In genomic region chr19:11496391-11497163, GRCh38 we compare ENCODE assay signal across 8 cellular contexts. TPM values are rescaled to one million over a fixed set of nuclear protein-coding genes. Genes with fewer than 3 reads are reported as not detected.
DNase-seq lines count a peak whose midpoint lies in the region; ATAC-seq, FAIRE-seq and TF ChIP-seq lines count a peak whose summit lies in the region.

No MANE protein-coding gene starts in this region.

- DNase-seq in GM04504 (ENCODE audit: low read depth), result peak; percentile 62
- DNase-seq in NCI-H146 (lab: John Stamatoyannopoulos, UW), result peak; percentile 46
- peak; percentile 19 to 59 (median 38) for DNase-seq in activated CD4-positive, CD25-positive, alpha-beta regulatory T cell (lab: John Stamatoyannopoulos, UW)
- DNase-seq in central memory CD4-positive, alpha-beta T cell, result peak; percentile 33
- DNase-seq in HepG2 (ENCODE audit: low spot score), result peak; percentile 62
- peak; percentile 44 to 61 (median 58) for DNase-seq in stimulated activated CD4-positive, alpha-beta T cell treated with anti-CD3 and anti-CD28 coated beads, TNF-alpha, amount 100 ng/mL, for 48 hours (ENCODE audit: low read depth in 3 of 3)

- H3K9me3 ChIP-seq in HepG2 (ENCODE audit: low read length), result no peaks in the 10 kb centered on the region

- no peak overlapping the region for H3K27ac ChIP-seq in HepG2 (ENCODE audit: extremely low read length, insufficient read depth, low read length)

- no peak overlapping the region for H3K4me3 ChIP-seq in HepG2 (replicated peaks in 1 of 3; ENCODE audit: insufficient read depth in 1 of 3, low read depth in 2 of 3, low read length in 3 of 3)

- H3K9ac ChIP-seq in HepG2 (ENCODE audit: insufficient read depth, low read depth, low read length), result no peak overlapping the region

- H3K27me3 ChIP-seq in HepG2 (ENCODE audit: control insufficient read depth in 1 of 2, insufficient read depth in 2 of 2, low read length in 2 of 2), result no peaks in the 10 kb centered on the region; a peak in 1 of 5 replicates

- TF ChIP-seq EP300 in HepG2 (IDR thresholded peaks at IDR 0.05; ENCODE audit: low read depth in 2 of 2, low read length in 2 of 2) (no peak), HepG2 (CRISPR knock-in tag; IDR thresholded peaks at IDR 0.05; ENCODE audit: borderline replicate concordance) (no peak)

- H3K79me2 ChIP-seq in HepG2 (ENCODE audit: insufficient read depth, low read length), result no peaks in the 10 kb centered on the region

- POLR2A ChIA-PET in HepG2 (lab: Yijun Ruan, JAX), result no interaction called here

- peaks cover 5 to 15% of the 10 kb centered on the region in 2 experiments; a peak in 4 of 5 replicates for H3K36me3 ChIP-seq in HepG2 (replicated peaks in 1 of 2; ENCODE audit: control insufficient read depth in 1 of 2, insufficient read depth in 2 of 2, low read length in 2 of 2)

- TF ChIP-seq CTCF in HepG2 (CRISPR knock-in tag; IDR thresholded peaks at IDR 0.05), result peak; percentile 65

- intact Hi-C loops in HepG2 (cut with micrococcal nuclease; ENCODE audit: unreplicated experiment), result loop anchor here (5.0 kb wide), 1 partner anchor 91 kb away; no protein-coding TSS in a partner anchor

- ATAC-seq in HepG2, result peak; percentile 83
- ATAC-seq in GM19328 (IDR thresholded peaks at IDR 0.05; ENCODE audit: unreplicated experiment), result no peak
- ATAC-seq in HG02884 (IDR thresholded peaks at IDR 0.05; ENCODE audit: unreplicated experiment), result no peak

- H3K4me2 ChIP-seq in HepG2 (ENCODE audit: low read depth, low read length), result no peak overlapping the region

- no peaks in the 10 kb centered on the region for H4K20me1 ChIP-seq in HepG2 (ENCODE audit: insufficient read depth, low read length)

- CTCF ChIA-PET in HepG2 (lab: Yijun Ruan, JAX; ENCODE audit: low intra/inter-chr PET ratio, low total read pairs), result interaction anchor here (0.7 to 1.8 kb wide), 3 partner anchors 91 to 92 kb away, joined by 3 to 4 read pairs (median 3); no protein-coding TSS in a partner anchor

- WGBS in HepG2 (ENCODE audit: low lambda C conversion rate), result 74% methylated on average over 14 of the region's 17 CpGs

- no peak for FAIRE-seq in HepG2 (lab: Jason Lieb, UNC)

- no peak for TF ChIP-seq POLR2A in HepG2 (IDR thresholded peaks at IDR 0.05; ENCODE audit: insufficient read depth in 1 of 2, low read depth in 2 of 2, low read length in 2 of 2)

- H2AFZ ChIP-seq in HepG2 (ENCODE audit: low read length), result no peak overlapping the region

- peaks cover 1% of the 10 kb centered on the region for H3K4me1 ChIP-seq in HepG2 (ENCODE audit: insufficient read depth, low read length)

- 0 out of 2 replicates have a peak, but pooled peaks have one; percentile 30 for TF ChIP-seq RAD21 in HepG2 (CRISPR knock-in tag; IDR thresholded peaks at IDR 0.05)

- in situ Hi-C loops in HepG2 (cut with HindIII; ENCODE audit: extremely low pct_ligation_motif_present, low pct_unique_long_range_greater_than_20kb), result no loop called here

- BruUV-seq in HepG2 (replicated peaks; lab: Mats Ljungman, UMichigan), result no TSS peak

RNA-seq across cellular contexts. Expression of gene ZNF653, which starts 9.1 kb away (rescaled TPM):
- total RNA-seq in HepG2 (2016; rRNA removed; fragmentation: Illumina TruSeq; extraction: Trizol), result 1.2 and 4.7 TPM in 2 replicates
- 1.0 and 1.5 TPM in 2 replicates for total RNA-seq in HepG2 (2016; cell fraction: cytosol; rRNA removed; fragmentation: Illumina TruSeq; extraction: Trizol; ENCODE audit: low read depth)
- 1.2 and 3.2 TPM in 2 replicates for total RNA-seq in HepG2 (2016; cell fraction: insoluble cytoplasmic fraction; rRNA removed; fragmentation: Illumina TruSeq; extraction: Trizol)
- 1.8 and 2.2 TPM in 2 replicates for total RNA-seq in HepG2 (2016; cell fraction: membrane; rRNA removed; fragmentation: Illumina TruSeq; extraction: Trizol)
- total RNA-seq in HepG2 (2016; cell fraction: nucleus; rRNA removed; fragmentation: Illumina TruSeq; extraction: Trizol), result 2.9 and 3.8 TPM in 2 replicates
- polyA plus RNA-seq in HepG2 (2011; rRNA removed), result 6.6 and 7.1 TPM in 2 replicates
- 7.1 and 10.4 TPM in 2 replicates for polyA plus RNA-seq in HepG2 (2011; cell fraction: cytosol; rRNA removed)
- 18.3 and 30.3 TPM in 2 replicates for polyA plus RNA-seq in HepG2 (2011; cell fraction: nucleus; rRNA removed)
- 3.6 and 4.5 TPM in 2 replicates for polyA plus RNA-seq in HepG2 (2012)
- 0.57 and 1.6 TPM in 2 replicates for polyA plus RNA-seq in HepG2 (2016; cell fraction: cytosol; fragmentation: Illumina TruSeq; extraction: Trizol; ENCODE audit: low read depth)
- 1.9 and 2.7 TPM in 2 replicates for polyA plus RNA-seq in HepG2 (2016; cell fraction: insoluble cytoplasmic fraction; fragmentation: Illumina TruSeq; extraction: Trizol; ENCODE audit: low read depth)
- polyA plus RNA-seq in HepG2 (2016; cell fraction: membrane; fragmentation: Illumina TruSeq; extraction: Trizol; ENCODE audit: low read depth), result 1.3 and 1.8 TPM in 2 replicates
- polyA plus RNA-seq in HepG2 (2016; cell fraction: nucleus; fragmentation: Illumina TruSeq; extraction: Trizol; ENCODE audit: insufficient read depth, low read depth), result 5.8 and 5.9 TPM in 2 replicates
- polyA minus RNA-seq in HepG2 (2011; rRNA and poly(A)+ RNA removed; ENCODE audit: low replicate concordance), result 5.9 and 8.5 TPM in 2 replicates
- polyA minus RNA-seq in HepG2 (2011; cell fraction: cytosol; rRNA and poly(A)+ RNA removed), result 2.1 and 3.0 TPM in 2 replicates
- 11.2 and 12.4 TPM in 2 replicates for polyA minus RNA-seq in HepG2 (2011; cell fraction: nucleus; rRNA and poly(A)+ RNA removed)

RNA-seq across cellular contexts. Expression of gene ELAVL3, which starts 15.7 kb away (rescaled TPM):
- not detected in 2 replicates for total RNA-seq in HepG2 (2016; rRNA removed; fragmentation: Illumina TruSeq; extraction: Trizol)
- total RNA-seq in HepG2 (2016; cell fraction: cytosol; rRNA removed; fragmentation: Illumina TruSeq; extraction: Trizol; ENCODE audit: low read depth), result not detected in 2 replicates
- total RNA-seq in HepG2 (2016; cell fraction: insoluble cytoplasmic fraction; rRNA removed; fragmentation: Illumina TruSeq; extraction: Trizol), result not detected in 2 replicates
- total RNA-seq in HepG2 (2016; cell fraction: membrane; rRNA removed; fragmentation: Illumina TruSeq; extraction: Trizol), result not detected in 2 replicates
- total RNA-seq in HepG2 (2016; cell fraction: nucleus; rRNA removed; fragmentation: Illumina TruSeq; extraction: Trizol), result not detected in 2 replicates
- polyA plus RNA-seq in HepG2 (2011; rRNA removed), result 0.03 TPM in 2 replicates
- not detected in 2 replicates for polyA plus RNA-seq in HepG2 (2011; cell fraction: cytosol; rRNA removed)
- 0.12 and 0.16 TPM in 2 replicates for polyA plus RNA-seq in HepG2 (2011; cell fraction: nucleus; rRNA removed)
- polyA plus RNA-seq in HepG2 (2012), result 0.03 TPM in 2 replicates
- 0.02 TPM in 1 of 2 replicates, not detected in the other for polyA plus RNA-seq in HepG2 (2016; cell fraction: cytosol; fragmentation: Illumina TruSeq; extraction: Trizol; ENCODE audit: low read depth)
- polyA plus RNA-seq in HepG2 (2016; cell fraction: insoluble cytoplasmic fraction; fragmentation: Illumina TruSeq; extraction: Trizol; ENCODE audit: low read depth), result not detected in 2 replicates
- polyA plus RNA-seq in HepG2 (2016; cell fraction: membrane; fragmentation: Illumina TruSeq; extraction: Trizol; ENCODE audit: low read depth), result not detected in 2 replicates
- polyA plus RNA-seq in HepG2 (2016; cell fraction: nucleus; fragmentation: Illumina TruSeq; extraction: Trizol; ENCODE audit: insufficient read depth, low read depth), result not detected in 2 replicates
- polyA minus RNA-seq in HepG2 (2011; rRNA and poly(A)+ RNA removed; ENCODE audit: low replicate concordance), result not detected in 2 replicates
- not detected in 2 replicates for polyA minus RNA-seq in HepG2 (2011; cell fraction: cytosol; rRNA and poly(A)+ RNA removed)
- not detected in 2 replicates for polyA minus RNA-seq in HepG2 (2011; cell fraction: nucleus; rRNA and poly(A)+ RNA removed)

RNA-seq across cellular contexts. Expression of gene ECSIT, which starts 32.4 kb away (rescaled TPM):
- total RNA-seq in HepG2 (2016; rRNA removed; fragmentation: Illumina TruSeq; extraction: Trizol), result 32.2 and 36.4 TPM in 2 replicates
- total RNA-seq in HepG2 (2016; cell fraction: cytosol; rRNA removed; fragmentation: Illumina TruSeq; extraction: Trizol; ENCODE audit: low read depth), result 34.9 and 42.8 TPM in 2 replicates
- 29.2 and 39.1 TPM in 2 replicates for total RNA-seq in HepG2 (2016; cell fraction: insoluble cytoplasmic fraction; rRNA removed; fragmentation: Illumina TruSeq; extraction: Trizol)
- 47.6 and 47.9 TPM in 2 replicates for total RNA-seq in HepG2 (2016; cell fraction: membrane; rRNA removed; fragmentation: Illumina TruSeq; extraction: Trizol)
- 18.6 and 23.5 TPM in 2 replicates for total RNA-seq in HepG2 (2016; cell fraction: nucleus; rRNA removed; fragmentation: Illumina TruSeq; extraction: Trizol)
- polyA plus RNA-seq in HepG2 (2011; rRNA removed), result 55.4 and 62.3 TPM in 2 replicates
- polyA plus RNA-seq in HepG2 (2011; cell fraction: cytosol; rRNA removed), result 50.1 and 76.7 TPM in 2 replicates
- 54.8 and 72.2 TPM in 2 replicates for polyA plus RNA-seq in HepG2 (2011; cell fraction: nucleus; rRNA removed)
- 23.3 and 36.3 TPM in 2 replicates for polyA plus RNA-seq in HepG2 (2012)
- 31.3 and 34.7 TPM in 2 replicates for polyA plus RNA-seq in HepG2 (2016; cell fraction: cytosol; fragmentation: Illumina TruSeq; extraction: Trizol; ENCODE audit: low read depth)
- 32.2 and 38.2 TPM in 2 replicates for polyA plus RNA-seq in HepG2 (2016; cell fraction: insoluble cytoplasmic fraction; fragmentation: Illumina TruSeq; extraction: Trizol; ENCODE audit: low read depth)
- polyA plus RNA-seq in HepG2 (2016; cell fraction: membrane; fragmentation: Illumina TruSeq; extraction: Trizol; ENCODE audit: low read depth), result 46.4 and 49.9 TPM in 2 replicates
- polyA plus RNA-seq in HepG2 (2016; cell fraction: nucleus; fragmentation: Illumina TruSeq; extraction: Trizol; ENCODE audit: insufficient read depth, low read depth), result 50.2 and 54.3 TPM in 2 replicates
- 105 and 125 TPM in 2 replicates for polyA minus RNA-seq in HepG2 (2011; rRNA and poly(A)+ RNA removed; ENCODE audit: low replicate concordance)
- polyA minus RNA-seq in HepG2 (2011; cell fraction: cytosol; rRNA and poly(A)+ RNA removed), result 32.7 and 34.2 TPM in 2 replicates
- polyA minus RNA-seq in HepG2 (2011; cell fraction: nucleus; rRNA and poly(A)+ RNA removed), result 9.3 and 10.2 TPM in 2 replicates

RNA-seq across cellular contexts. Expression of gene CNN1, which starts 42.1 kb away (rescaled TPM):
- total RNA-seq in HepG2 (2016; rRNA removed; fragmentation: Illumina TruSeq; extraction: Trizol), result 0.55 and 1.1 TPM in 2 replicates
- total RNA-seq in HepG2 (2016; cell fraction: cytosol; rRNA removed; fragmentation: Illumina TruSeq; extraction: Trizol; ENCODE audit: low read depth), result 1.2 and 1.6 TPM in 2 replicates
- 0.58 and 0.74 TPM in 2 replicates for total RNA-seq in HepG2 (2016; cell fraction: insoluble cytoplasmic fraction; rRNA removed; fragmentation: Illumina TruSeq; extraction: Trizol)
- 0.99 and 1.0 TPM in 2 replicates for total RNA-seq in HepG2 (2016; cell fraction: membrane; rRNA removed; fragmentation: Illumina TruSeq; extraction: Trizol)
- total RNA-seq in HepG2 (2016; cell fraction: nucleus; rRNA removed; fragmentation: Illumina TruSeq; extraction: Trizol), result 0.43 TPM in 1 of 2 replicates, not detected in the other
- 0.39 and 0.70 TPM in 2 replicates for polyA plus RNA-seq in HepG2 (2011; rRNA removed)
- polyA plus RNA-seq in HepG2 (2011; cell fraction: cytosol; rRNA removed), result 0.28 and 0.50 TPM in 2 replicates
- polyA plus RNA-seq in HepG2 (2011; cell fraction: nucleus; rRNA removed), result 0.33 and 0.40 TPM in 2 replicates
- polyA plus RNA-seq in HepG2 (2012), result 0.40 and 0.45 TPM in 2 replicates
- 1.5 TPM in 2 replicates for polyA plus RNA-seq in HepG2 (2016; cell fraction: cytosol; fragmentation: Illumina TruSeq; extraction: Trizol; ENCODE audit: low read depth)
- polyA plus RNA-seq in HepG2 (2016; cell fraction: insoluble cytoplasmic fraction; fragmentation: Illumina TruSeq; extraction: Trizol; ENCODE audit: low read depth), result 1.2 TPM in 2 replicates
- polyA plus RNA-seq in HepG2 (2016; cell fraction: membrane; fragmentation: Illumina TruSeq; extraction: Trizol; ENCODE audit: low read depth), result 1.2 and 1.4 TPM in 2 replicates
- polyA plus RNA-seq in HepG2 (2016; cell fraction: nucleus; fragmentation: Illumina TruSeq; extraction: Trizol; ENCODE audit: insufficient read depth, low read depth), result 0.37 and 0.87 TPM in 2 replicates
- polyA minus RNA-seq in HepG2 (2011; rRNA and poly(A)+ RNA removed; ENCODE audit: low replicate concordance), result 1.6 TPM in 1 of 2 replicates, not detected in the other
- not detected in 2 replicates for polyA minus RNA-seq in HepG2 (2011; cell fraction: cytosol; rRNA and poly(A)+ RNA removed)
- polyA minus RNA-seq in HepG2 (2011; cell fraction: nucleus; rRNA and poly(A)+ RNA removed), result not detected in 2 replicates
